25 cellular contexts compared by ENCODE assay signal in genomic region chr20:1769491-1769890, GRCh38.
DNase-seq lines count a peak whose midpoint lies in the region; ATAC-seq and FAIRE-seq lines count a peak whose summit lies in the region.
"Had no signal": no experiment of that assay in that cellular context is flagged by ENCODE, and none has a peak within 500 bp of the region (broad histone marks: within the 10 kb centered on the region; RNA-seq: fewer than 3 reads in every experiment).

No MANE protein-coding gene starts in this region.

- H3K27me3 Mint-ChIP-seq in T-helper 17 cell: peaks cover 16% of the 10 kb centered on the region
- H3K27me3 Mint-ChIP-seq: CD4-positive, alpha-beta memory T cell; CD8-positive, alpha-beta memory T cell had no signal

- H3K36me3 Mint-ChIP-seq in T-helper 17 cell (ENCODE audit: low read depth): no peaks in the 10 kb centered on the region
- H3K36me3 Mint-ChIP-seq: CD4-positive, alpha-beta memory T cell; CD4-positive, CD25-positive, alpha-beta regulatory T cell; CD8-positive, alpha-beta memory T cell had no signal

- peak overlapping the region; percentile 37 for H3K27ac Mint-ChIP-seq in T-helper 17 cell
- H3K27ac Mint-ChIP-seq: CD14-positive monocyte; CD4-positive, alpha-beta memory T cell had no signal

- no peak for ATAC-seq in T-helper 17 cell

- no peak for DNase-seq in T-helper 17 cell
- DNase-seq in kidney tubule cell (ENCODE audit: low spot score): peak; percentile 14
- DNase-seq in mucosa of gallbladder (ENCODE audit: low spot score): no peak
- no peak for DNase-seq in frontal cortex (ENCODE audit: low spot score in 2 of 2)
- no peak for DNase-seq in NCI-H748 (lab: John Stamatoyannopoulos, UW; ENCODE audit: unreplicated experiment)
- DNase-seq: 8988T; ACHN; BE2C; C1 segment of cervical spinal cord; CD4-positive, alpha-beta memory T cell; CD4-positive, CD25-positive, alpha-beta regulatory T cell; CD8-positive, alpha-beta memory T cell; COR-L47; DMS 273 treated with DMSO at 0.1 percent for 48 hours; DMS153; DMS53; DMS79; DND-41; EL; GDM1 had no signal

- no peak for FAIRE-seq in frontal cortex (lab: Jason Lieb, UNC)
- FAIRE-seq: A204.1, GM12891, GM19239 had no signal

- no peaks in the 10 kb centered on the region for H3K9me3 ChIP-seq in T-helper 17 cell (ENCODE audit: control insufficient read depth, low read length, poor library complexity, severe bottlenecking)
- H3K9me3 ChIP-seq: BE2C, BLaER1 had no signal

- H3K4me1 Mint-ChIP-seq in T-helper 17 cell: no peaks in the 10 kb centered on the region

- H3K4me3 Mint-ChIP-seq in T-helper 17 cell: no peak overlapping the region
- H3K4me3 Mint-ChIP-seq: CD14-positive monocyte; CD4-positive, alpha-beta memory T cell; CD4-positive, CD25-positive, alpha-beta regulatory T cell; CD8-positive, alpha-beta memory T cell had no signal
